ENCODE assay signal across 9 cellular contexts in genomic region chr3:152474585-152474984, GRCh38.
DNase-seq lines count a peak whose midpoint lies in the region; ATAC-seq, FAIRE-seq and TF ChIP-seq lines count a peak whose summit lies in the region.
"Had no signal": no experiment of that assay in that cellular context is flagged by ENCODE, and none has a peak within 500 bp of the region (broad histone marks: within the 10 kb centered on the region; RNA-seq: fewer than 3 reads in every experiment).

No MANE protein-coding gene starts in this region.

- H3K4me3 ChIP-seq in LNCaP clone FGC (ENCODE audit: low read depth, low read length) (no peak overlapping the region), iPS DF 6.9 (ENCODE audit: low read length) (no peak overlapping the region)
- H3K4me3 ChIP-seq: BLaER1 had no signal

- CTCF ChIA-PET in WTC11 (lab: Charles Lee), result no interaction called here

- no CpG with 5 or more reads among the region's 2 CpGs for WGBS in iPS DF 6.9 (ENCODE audit: insufficient coverage, insufficient read length)

- H3K27ac Mint-ChIP-seq in WTC11, result no peak overlapping the region
- H3K27ac Mint-ChIP-seq in natural killer cell treated with Interleukin-12 subunit alpha and Interleukin-12 subunit beta and Interleukin-15 and Interleukin-18, amount 100 ng/mL, for 72 hours, result no peak overlapping the region

- FAIRE-seq in urothelium cell line (lab: Jason Lieb, UNC), result no peak

- H3K27me3 Mint-ChIP-seq in WTC11 (ENCODE audit: low read depth), result no peaks in the 10 kb centered on the region
- peaks cover 0 to 3% of the 10 kb centered on the region in 2 donors for H3K27me3 Mint-ChIP-seq in natural killer cell treated with Interleukin-12 subunit alpha and Interleukin-12 subunit beta and Interleukin-15 and Interleukin-18, amount 100 ng/mL, for 72 hours

- no peak overlapping the region for H3K4me3 Mint-ChIP-seq in WTC11
- H3K4me3 Mint-ChIP-seq in natural killer cell treated with Interleukin-12 subunit alpha and Interleukin-12 subunit beta and Interleukin-15 and Interleukin-18, amount 100 ng/mL, for 72 hours, result no peak overlapping the region

- H3K36me3 ChIP-seq in iPS DF 6.9 (ENCODE audit: control insufficient read depth, insufficient read depth, low read length), result no peaks in the 10 kb centered on the region
- H3K36me3 ChIP-seq: BLaER1 had no signal

- DNase-seq in DMS153 (lab: John Stamatoyannopoulos, UW), result peak; percentile 1
- DNase-seq in DMS153 treated with DMSO at 0.1 percent for 48 hours (lab: John Stamatoyannopoulos, UW; ENCODE audit: unreplicated experiment), result no peak
- DNase-seq in LNCaP clone FGC (ENCODE audit: low read depth), result peak; percentile 49
- DNase-seq in WTC11 (ENCODE audit: low spot score), result no peak
- DNase-seq in iPS DF 6.9 (ENCODE audit: low read depth, low spot score), result peak; percentile 29
- DNase-seq in urothelium cell line (ENCODE audit: low spot score), result peak; percentile 34
- no peak for DNase-seq in natural killer cell treated with Interleukin-12 subunit alpha and Interleukin-12 subunit beta and Interleukin-15 and Interleukin-18, amount 100 ng/mL, for 72 hours (ENCODE audit: low spot score)

- peaks cover 11% of the 10 kb centered on the region for H3K9me3 Mint-ChIP-seq in WTC11
- no peaks in the 10 kb centered on the region for H3K9me3 Mint-ChIP-seq in natural killer cell treated with Interleukin-12 subunit alpha and Interleukin-12 subunit beta and Interleukin-15 and Interleukin-18, amount 100 ng/mL, for 72 hours

- TF ChIP-seq CTCF in LNCaP clone FGC (IDR thresholded peaks at IDR 0.05; ENCODE audit: control insufficient read depth, extremely low read depth, insufficient read depth) (peak; percentile 87), WTC11 (IDR thresholded peaks at IDR 0.05) (no peak)

- no peak overlapping the region for H3K27ac ChIP-seq in iPS DF 6.9 (ENCODE audit: low read length)
- H3K27ac ChIP-seq: BLaER1 had no signal

- H3K36me3 Mint-ChIP-seq in WTC11, result no peaks in the 10 kb centered on the region
- no peaks in the 10 kb centered on the region for H3K36me3 Mint-ChIP-seq in natural killer cell treated with Interleukin-12 subunit alpha and Interleukin-12 subunit beta and Interleukin-15 and Interleukin-18, amount 100 ng/mL, for 72 hours

- peaks cover 12% of the 10 kb centered on the region for H3K4me1 Mint-ChIP-seq in WTC11
- peaks cover 10 to 12% of the 10 kb centered on the region in 2 donors for H3K4me1 Mint-ChIP-seq in natural killer cell treated with Interleukin-12 subunit alpha and Interleukin-12 subunit beta and Interleukin-15 and Interleukin-18, amount 100 ng/mL, for 72 hours (ENCODE audit: low read depth in 2 of 2)

- no peaks in the 10 kb centered on the region for H3K4me1 ChIP-seq in iPS DF 6.9 (ENCODE audit: control insufficient read depth, insufficient read depth, low read length)
- H3K4me1 ChIP-seq: BLaER1 had no signal

- POLR2A ChIA-PET in WTC11 (lab: Charles Lee), result no interaction called here

- no peaks in the 10 kb centered on the region for H3K27me3 ChIP-seq in iPS DF 6.9 (ENCODE audit: control insufficient read depth, insufficient read depth, low read length)
- H3K27me3 ChIP-seq: BLaER1 had no signal

- no peaks in the 10 kb centered on the region for H3K9me3 ChIP-seq in iPS DF 6.9 (ENCODE audit: control insufficient read depth, insufficient read depth, low read length)

- ATAC-seq in GM21825 (IDR thresholded peaks at IDR 0.05; ENCODE audit: unreplicated experiment) (peak; percentile 47), WTC11 (peak; percentile 69)
- ATAC-seq in natural killer cell treated with Interleukin-12 subunit alpha and Interleukin-12 subunit beta and Interleukin-15 and Interleukin-18, amount 100 ng/mL, for 72 hours, result no peak

TF ChIP-seq in WTC11, 78 proteins besides CTCF, POLR2A, EP300 and RAD21:
- TF ChIP-seq GABPB1 (CRISPR knock-in tag; IDR thresholded peaks at IDR 0.05), result 0 out of 2 replicates have a peak, but pooled peaks have one; percentile 53
- no peak for TF ChIP-seq HMGXB4 (CRISPR knock-in tag; IDR thresholded peaks at IDR 0.05)
- TF ChIP-seq FOXK1 (CRISPR knock-in tag; IDR thresholded peaks at IDR 0.05), result no peak

Comparison
In these comparisons a context has a peak if more than half of its experiments do, and no peak if none do; other contexts are left out.
1. DNase-seq: peak in DMS153 (single experiment), LNCaP clone FGC (single experiment), iPS DF 6.9 (single experiment) and urothelium cell line (single experiment); none in DMS153 treated with DMSO at 0.1 percent for 48 hours (single experiment), WTC11 (single experiment) and natural killer cell treated with Interleukin-12 subunit alpha and Interleukin-12 subunit beta and Interleukin-15 and Interleukin-18, amount 100 ng/mL, for 72 hours (single experiment).
2. ATAC-seq: peak in GM21825 (single experiment) and WTC11 (single experiment); none in natural killer cell treated with Interleukin-12 subunit alpha and Interleukin-12 subunit beta and Interleukin-15 and Interleukin-18, amount 100 ng/mL, for 72 hours (0 of 2).